23 cellular contexts compared by ENCODE assay signal in the genomic region with DNA sequence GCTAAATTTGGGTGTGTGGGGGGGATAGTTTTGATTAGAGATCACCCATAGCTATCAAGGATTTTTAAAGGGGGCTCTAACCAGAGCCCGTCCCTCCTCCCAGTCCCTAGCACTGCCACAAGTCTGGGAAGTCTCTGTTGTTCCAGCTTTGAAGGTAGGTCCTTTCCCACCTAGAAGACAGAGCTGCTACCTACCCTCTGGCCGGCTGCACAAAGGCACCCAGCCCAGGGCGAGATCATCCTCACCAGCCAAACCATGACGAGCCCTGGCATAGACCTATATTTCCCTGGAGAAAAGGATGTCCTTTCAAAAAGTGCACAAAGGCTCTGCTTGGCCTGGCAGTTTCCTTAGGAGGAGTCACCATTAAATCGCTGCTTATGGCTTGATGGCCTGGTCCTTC.
"Had no signal": no experiment of that assay in that cellular context is flagged by ENCODE, and none has a peak within 500 bp of the region (broad histone marks: within the 10 kb centered on the region; RNA-seq: fewer than 3 reads in every experiment).

No MANE protein-coding gene starts in this region.

- H3K27ac Mint-ChIP-seq: IgD-negative memory B cell had no signal

- H3K4me1 Mint-ChIP-seq: IgD-negative memory B cell had no signal

- H3K9me3 ChIP-seq: SJSA1 had no signal

- H3K27ac ChIP-seq: KMS-11, SJSA1, SK-N-MC had no signal

- H3K9me3 Mint-ChIP-seq: IgD-negative memory B cell had no signal

- DNase-seq: Kasumi-1, MV-4-11, NCI-H1048, NCI-H1105, NCI-H1417 treated with DMSO at 0.1 percent for 48 hours, NCI-H146, NCI-H187, NCI-H2029, NCI-H2081 treated with DMSO at 0.1 percent for 48 hours, NCI-H2171, NCI-H226, NCI-H446, NCI-H510A, NCI-H524 treated with DMSO at 0.1 percent for 48 hours, NCI-H69, NCI-H774, Right ventricle myocardium superior, RPMI8226, SIG-M5 had no signal

- H3K27me3 ChIP-seq: SJSA1 had no signal

- H3K9ac ChIP-seq: KMS-11 had no signal

- H3K36me3 ChIP-seq: SJSA1 had no signal

- H3K4me3 ChIP-seq: SJSA1, SK-N-MC had no signal
